ENCODE assay signal across 22 cellular contexts in genomic region chr16:52077656-52078055, GRCh38.
"Had no signal": no experiment of that assay in that cellular context is flagged by ENCODE, and none has a peak within 500 bp of the region (broad histone marks: within the 10 kb centered on the region; RNA-seq: fewer than 3 reads in every experiment).

No MANE protein-coding gene starts in this region.

- H3K27ac Mint-ChIP-seq: naive thymus-derived CD4-positive, alpha-beta T cell; natural killer cell treated with Interleukin-12 subunit alpha and Interleukin-12 subunit beta and Interleukin-15 and Interleukin-18, amount 100 ng/mL, for 72 hours; progenitor cell of endocrine pancreas; stimulated activated effector memory CD8-positive, alpha-beta T cell treated with anti-CD3 and anti-CD28 coated beads, Interleukin-12 subunit alpha, Interleukin-12 subunit beta, amount 100 ng/mL, for 72 hours; stimulated activated naive CD8-positive, alpha-beta T cell treated with anti-CD3 and anti-CD28 coated beads, Interleukin-15, Interleukin-2, amounts not matched to agents 100 ng/mL and 50 ng/mL, for 24 hours; type B pancreatic cell had no signal

- H3K27me3 Mint-ChIP-seq: naive thymus-derived CD4-positive, alpha-beta T cell; natural killer cell treated with Interleukin-12 subunit alpha and Interleukin-12 subunit beta and Interleukin-15 and Interleukin-18, amount 100 ng/mL, for 72 hours; progenitor cell of endocrine pancreas; stimulated activated naive CD8-positive, alpha-beta T cell treated with anti-CD3 and anti-CD28 coated beads, Interleukin-15, Interleukin-2, amounts not matched to agents 100 ng/mL and 50 ng/mL, for 24 hours had no signal

- H2AFZ ChIP-seq: parathyroid adenoma had no signal

- H3K9ac ChIP-seq: parathyroid adenoma had no signal

- H3K4me1 ChIP-seq: left ventricle myocardium inferior, parathyroid adenoma, tibial nerve, uterus had no signal

- H3K79me2 ChIP-seq: parathyroid adenoma had no signal

- H3K4me3 Mint-ChIP-seq: naive thymus-derived CD4-positive, alpha-beta T cell; natural killer cell treated with Interleukin-12 subunit alpha and Interleukin-12 subunit beta and Interleukin-15 and Interleukin-18, amount 100 ng/mL, for 72 hours; stimulated activated effector memory CD8-positive, alpha-beta T cell treated with anti-CD3 and anti-CD28 coated beads, Interleukin-12 subunit alpha, Interleukin-12 subunit beta, amount 100 ng/mL, for 72 hours; stimulated activated naive CD8-positive, alpha-beta T cell treated with anti-CD3 and anti-CD28 coated beads, Interleukin-15, Interleukin-2, amounts not matched to agents 100 ng/mL and 50 ng/mL, for 24 hours; type B pancreatic cell had no signal

- H3K4me3 ChIP-seq: left ventricle myocardium inferior, lung, mucosa of descending colon, skin epidermis, tibial nerve, uterus had no signal

- H3K36me3 ChIP-seq: left ventricle myocardium inferior, neutrophil, tibial nerve, uterus had no signal

- DNase-seq: head of caudate nucleus; left ventricle myocardium inferior; midbrain; mucosa of descending colon; naive thymus-derived CD4-positive, alpha-beta T cell; occipital lobe; right cardiac atrium; stimulated activated CD4-positive, alpha-beta T cell treated with anti-CD3 and anti-CD28 coated beads, Interleukin-12 subunit alpha, Interleukin-12 subunit beta, amount 100 ng/mL, for 4 hours; stimulated activated CD4-positive, alpha-beta T cell treated with anti-CD3 and anti-CD28 coated beads, Interleukin-15, amount 100 ng/mL, for 24 hours; stimulated activated CD4-positive, alpha-beta T cell treated with anti-CD3 and anti-CD28 coated beads, Interleukin-4, amount 100 ng/mL, for 24 hours; stimulated activated naive CD4-positive, alpha-beta T cell; uterus had no signal

- H3K36me3 Mint-ChIP-seq: naive thymus-derived CD4-positive, alpha-beta T cell; natural killer cell treated with Interleukin-12 subunit alpha and Interleukin-12 subunit beta and Interleukin-15 and Interleukin-18, amount 100 ng/mL, for 72 hours; stimulated activated effector memory CD8-positive, alpha-beta T cell treated with anti-CD3 and anti-CD28 coated beads, Interleukin-12 subunit alpha, Interleukin-12 subunit beta, amount 100 ng/mL, for 72 hours; type B pancreatic cell had no signal

- H3K9me3 ChIP-seq: left ventricle myocardium inferior, mucosa of descending colon, neutrophil, tibial nerve, uterus had no signal

- H3K27me3 ChIP-seq: neutrophil, tibial nerve, uterus had no signal

- H3K4me1 Mint-ChIP-seq: naive thymus-derived CD4-positive, alpha-beta T cell; stimulated activated effector memory CD8-positive, alpha-beta T cell treated with anti-CD3 and anti-CD28 coated beads, Interleukin-12 subunit alpha, Interleukin-12 subunit beta, amount 100 ng/mL, for 72 hours had no signal

- H3K27ac ChIP-seq: left ventricle myocardium inferior, neutrophil, parathyroid adenoma, skin epidermis, tibial nerve, uterus had no signal
